8 cellular contexts compared by ENCODE assay signal in genomic region chr15:84751721-84752120, GRCh38. TPM values are rescaled to one million over a fixed set of nuclear protein-coding genes. Genes with fewer than 3 reads are reported as not detected.
A peak's percentile ranks its signal among the peaks of the same experiment; 100 is the strongest.
DNase-seq lines count a peak whose midpoint lies in the region; ATAC-seq and TF ChIP-seq lines count a peak whose summit lies in the region.
"Not testable (repeated sequence)": the region's sequence is repeated elsewhere in the genome, so short reads cannot be mapped to it uniquely, and the experiment has no call there.

No MANE protein-coding gene starts in this region.

- H3K9ac ChIP-seq in BLaER1; endodermal cell (ENCODE audit: extremely low read depth, low read length, poor library complexity, severe bottlenecking): not testable (repeated sequence)

- not testable (repeated sequence) for H3K27ac ChIP-seq in BLaER1; endodermal cell (ENCODE audit: low read depth, low read length)
- peak overlapping the region; percentile 95 to 100 (median 99) for H3K27ac ChIP-seq in gastrocnemius medialis
- peak overlapping the region; percentile 47 for H3K27ac ChIP-seq in upper lobe of right lung

- peaks cover 78% of the 10 kb centered on the region for H4K20me1 ChIP-seq in BLaER1

- not testable (repeated sequence) for H3K27me3 ChIP-seq in BLaER1; endodermal cell (ENCODE audit: control insufficient read depth, insufficient read depth, low read length, poor library complexity, severe bottlenecking); gastrocnemius medialis; upper lobe of right lung

- 94 to 100% methylated on average over 1 to 6 of the region's 6 CpGs for WGBS in endodermal cell (ENCODE audit: insufficient coverage in 1 of 2, insufficient read length in 1 of 2), 2 experiments

- peak overlapping the region; percentile 99; the same call in 1 of the 2 replicates for H3K4me2 ChIP-seq in BLaER1

- DNase-seq in T-helper 17 cell; activated naive CD8-positive, alpha-beta T cell treated with anti-CD3 and anti-CD28 coated beads, Interleukin-2, amount 50 U/mL, for 24 hours; endodermal cell; natural killer cell; gastrocnemius medialis; upper lobe of right lung: not testable (repeated sequence)

- H3K36me3 Mint-ChIP-seq in IgD-negative memory B cell; T-helper 17 cell (ENCODE audit: low read depth); natural killer cell: not testable (repeated sequence)
- peaks cover 24% of the 10 kb centered on the region for H3K36me3 Mint-ChIP-seq in activated naive CD8-positive, alpha-beta T cell treated with anti-CD3 and anti-CD28 coated beads, Interleukin-2, amount 50 U/mL, for 24 hours (ENCODE audit: low read depth)
- H3K36me3 Mint-ChIP-seq in endodermal cell (ENCODE audit: low read depth): peaks cover 11% of the 10 kb centered on the region

- H3K4me3 ChIP-seq in BLaER1, gastrocnemius medialis, upper lobe of right lung: not testable (repeated sequence)
- H3K4me3 ChIP-seq in endodermal cell (ENCODE audit: low read length): peak overlapping the region; percentile 66

- H3K9me3 ChIP-seq in BLaER1; T-helper 17 cell (ENCODE audit: control insufficient read depth, low read length, poor library complexity, severe bottlenecking); endodermal cell (ENCODE audit: control insufficient read depth, low read length); gastrocnemius medialis; upper lobe of right lung: not testable (repeated sequence)

- in situ Hi-C loops in gastrocnemius medialis (cut with MboI; ENCODE audit: low sequenced_read_pairs in 4 of 4): loop anchor here in 1 of 4 donors (10.0 kb wide), 1 partner anchor 63 kb away; the partner anchor contains the start of gene ALPK3

- peak overlapping the region in 3 of 4 donors; percentile 25 to 78 (median 54) for H3K4me3 Mint-ChIP-seq in IgD-negative memory B cell
- not testable (repeated sequence) for H3K4me3 Mint-ChIP-seq in T-helper 17 cell; activated naive CD8-positive, alpha-beta T cell treated with anti-CD3 and anti-CD28 coated beads, Interleukin-2, amount 50 U/mL, for 24 hours; endodermal cell; natural killer cell

- not testable (repeated sequence) for H3K9me3 Mint-ChIP-seq in IgD-negative memory B cell; activated naive CD8-positive, alpha-beta T cell treated with anti-CD3 and anti-CD28 coated beads, Interleukin-2, amount 50 U/mL, for 24 hours; endodermal cell; natural killer cell

- intact Hi-C loops in natural killer cell (cut with micrococcal nuclease); gastrocnemius medialis (cut with DNase I; ENCODE audit: low total_unique reads); upper lobe of right lung (cut with DNase I): not testable (repeated sequence)

- TF ChIP-seq POLR2A in gastrocnemius medialis (IDR thresholded peaks at IDR 0.05): not testable (repeated sequence)

- peaks cover 45% of the 10 kb centered on the region for H3K36me3 ChIP-seq in BLaER1
- peaks cover 11% of the 10 kb centered on the region for H3K36me3 ChIP-seq in endodermal cell (ENCODE audit: control insufficient read depth, insufficient read depth, low read length)
- not testable (repeated sequence) for H3K36me3 ChIP-seq in gastrocnemius medialis, upper lobe of right lung

- ATAC-seq in T-helper 17 cell; activated naive CD8-positive, alpha-beta T cell treated with anti-CD3 and anti-CD28 coated beads, Interleukin-2, amount 50 U/mL, for 24 hours; natural killer cell; gastrocnemius medialis; upper lobe of right lung: not testable (repeated sequence)

- not testable (repeated sequence) for TF ChIP-seq CTCF in endodermal cell (conservative IDR thresholded peaks at IDR 0.05); natural killer cell (IDR thresholded peaks at IDR 0.05); gastrocnemius medialis (IDR thresholded peaks at IDR 0.05 in 4 of 5, conservative IDR thresholded peaks at IDR 0.05 in 1 of 5); upper lobe of right lung (IDR thresholded peaks at IDR 0.05)

- not testable (repeated sequence) for H3K27me3 Mint-ChIP-seq in IgD-negative memory B cell; T-helper 17 cell; activated naive CD8-positive, alpha-beta T cell treated with anti-CD3 and anti-CD28 coated beads, Interleukin-2, amount 50 U/mL, for 24 hours; endodermal cell (ENCODE audit: insufficient read depth); natural killer cell (ENCODE audit: low read depth in 2 of 2)

- peaks cover 47 to 59% (median 52%) of the 10 kb centered on the region in 3 donors for H3K4me1 Mint-ChIP-seq in IgD-negative memory B cell
- H3K4me1 Mint-ChIP-seq in T-helper 17 cell: peaks cover 55% of the 10 kb centered on the region
- H3K4me1 Mint-ChIP-seq in activated naive CD8-positive, alpha-beta T cell treated with anti-CD3 and anti-CD28 coated beads, Interleukin-2, amount 50 U/mL, for 24 hours: peaks cover 70% of the 10 kb centered on the region
- H3K4me1 Mint-ChIP-seq in endodermal cell: peaks cover 58% of the 10 kb centered on the region
- peaks cover 60 to 66% of the 10 kb centered on the region in 2 donors for H3K4me1 Mint-ChIP-seq in natural killer cell

- H3K27ac Mint-ChIP-seq in IgD-negative memory B cell: peak overlapping the region in 2 of 3 donors; percentile 26 to 73
- H3K27ac Mint-ChIP-seq in T-helper 17 cell: peak overlapping the region; percentile 61
- peak overlapping the region; percentile 2 for H3K27ac Mint-ChIP-seq in activated naive CD8-positive, alpha-beta T cell treated with anti-CD3 and anti-CD28 coated beads, Interleukin-2, amount 50 U/mL, for 24 hours
- H3K27ac Mint-ChIP-seq in endodermal cell: not testable (repeated sequence)
- peak overlapping the region; percentile 4 to 39 for H3K27ac Mint-ChIP-seq in natural killer cell

- H3K4me1 ChIP-seq in BLaER1: peaks cover 34% of the 10 kb centered on the region
- H3K4me1 ChIP-seq in endodermal cell (ENCODE audit: control insufficient read depth, insufficient read depth, low read length): not testable (repeated sequence)
- H3K4me1 ChIP-seq in gastrocnemius medialis: peaks cover 71 to 79% of the 10 kb centered on the region in 2 donors
- H3K4me1 ChIP-seq in upper lobe of right lung: peaks cover 57% of the 10 kb centered on the region

RNA-seq across cellular contexts. Expression of gene ZNF592, which starts 3.3 kb away (rescaled TPM):
- 11.9 TPM for polyA plus RNA-seq in IgD-negative memory B cell
- total RNA-seq in T-helper 17 cell: 10 to 100 TPM; 33.8 to 36.5 TPM
- total RNA-seq in endodermal cell: 10 to 100 TPM; 33.3 to 35.2 TPM
- polyA plus RNA-seq in endodermal cell (2013, experiment 1 of 2): 25.4 TPM
- 23.1 TPM for polyA plus RNA-seq in endodermal cell (2013, experiment 2 of 2)
- 10 to 100 TPM; 38.0 to 43.8 (median 39.1) TPM for total RNA-seq in natural killer cell
- 10 to 100 TPM; 30.0 to 49.2 (median 33.8) TPM for total RNA-seq in gastrocnemius medialis
- total RNA-seq in upper lobe of right lung: 33.3 TPM

RNA-seq across cellular contexts. Expression of gene SEC11A, which starts 35.8 kb away (rescaled TPM):
- 117 TPM for polyA plus RNA-seq in IgD-negative memory B cell
- total RNA-seq in T-helper 17 cell (10 to 100 TPM; 53.1 to 67.7 TPM), endodermal cell (100 to 1,000 TPM; 192 to 197 TPM), natural killer cell (10 to 100 TPM; 78.7 to 89.3 (median 81.8) TPM), gastrocnemius medialis (100 to 1,000 TPM in 3 of 4 donors, 10 to 100 TPM in 1; 90.2 to 127 (median 118) TPM), upper lobe of right lung (168 TPM)
- polyA plus RNA-seq in endodermal cell (2013, experiment 1 of 2): 227 TPM
- polyA plus RNA-seq in endodermal cell (2013, experiment 2 of 2): 194 TPM
